ENCODE assay signal across 11 cellular contexts in genomic region chr5:56833325-56833724, GRCh38. TPM values are rescaled to one million over a fixed set of nuclear protein-coding genes. Genes with fewer than 3 reads are reported as not detected.
DNase-seq lines count a peak whose midpoint lies in the region; ATAC-seq and TF ChIP-seq lines count a peak whose summit lies in the region.
"Had no signal": no experiment of that assay in that cellular context is flagged by ENCODE, and none has a peak within 500 bp of the region (broad histone marks: within the 10 kb centered on the region; RNA-seq: fewer than 3 reads in every experiment).

No MANE protein-coding gene starts in this region.

- H3K9me2 ChIP-seq in OCI-LY1 (ENCODE audit: low read depth, low read length): no peaks in the 10 kb centered on the region

- no peaks in the 10 kb centered on the region for H3F3A ChIP-seq in OCI-LY1 (ENCODE audit: insufficient read depth, low read length)

- H3K9me3 ChIP-seq in BLaER1: no peaks in the 10 kb centered on the region
- H3K9me3 ChIP-seq in CD4-positive, alpha-beta memory T cell (ENCODE audit: control insufficient read depth in 1 of 2, low read length in 2 of 2): no peaks in the 10 kb centered on the region
- no peaks in the 10 kb centered on the region for H3K9me3 ChIP-seq in OCI-LY1 (ENCODE audit: low read length)

- H3K4me3 ChIP-seq in BLaER1 (no peak overlapping the region), OCI-LY1 (ENCODE audit: low read depth, low read length, poor library complexity, severe bottlenecking) (no peak overlapping the region)
- no peak overlapping the region for H3K4me3 ChIP-seq in CD4-positive, alpha-beta memory T cell (ENCODE audit: low read length in 2 of 2)

- peaks cover 0 to 6% of the 10 kb centered on the region in 2 donors for H3K36me3 Mint-ChIP-seq in CD4-positive, alpha-beta memory T cell
- H3K36me3 Mint-ChIP-seq in HFFc6 (ENCODE audit: low read depth): no peaks in the 10 kb centered on the region

- H3K4me2 ChIP-seq in BLaER1: peak overlapping the region; percentile 95
- peak overlapping the region; percentile 3; the same call in 1 of the 2 replicates for H3K4me2 ChIP-seq in OCI-LY1 (ENCODE audit: low read length)

- no peak overlapping the region for H3K9ac ChIP-seq in BLaER1
- H3K9ac ChIP-seq in OCI-LY1 (ENCODE audit: low read length): no peak overlapping the region

- H2AFZ ChIP-seq in OCI-LY1 (ENCODE audit: low read length): no peak overlapping the region

- H4K20me1 ChIP-seq in BLaER1 (peaks cover 100% of the 10 kb centered on the region), OCI-LY1 (ENCODE audit: insufficient read depth, low read length) (peaks cover 5% of the 10 kb centered on the region; the same call in 1 of the 2 replicates)

- peaks cover 100% of the 10 kb centered on the region for H3K79me2 ChIP-seq in OCI-LY1 (ENCODE audit: insufficient read depth, low read length)

- peak; percentile 20 for ATAC-seq in left lobe of liver

- CTCF ChIA-PET in CD4-positive, alpha-beta memory T cell (lab: Charles Lee; ENCODE audit: partially characterized antibody): interaction anchor here (0.9 to 6.3 kb wide), 4 partner anchors 25 to 562 kb away, joined by 3 to 190 read pairs (median 4); no protein-coding TSS in a partner anchor

- TF ChIP-seq CTCF in OCI-LY1 (IDR thresholded peaks at IDR 0.05; ENCODE audit: low read length) (no peak), HFFc6 (IDR thresholded peaks at IDR 0.05) (no peak)

- H3K27me3 Mint-ChIP-seq in CD4-positive, alpha-beta memory T cell: no peaks in the 10 kb centered on the region
- H3K27me3 Mint-ChIP-seq in HFFc6 (ENCODE audit: insufficient read depth): no peaks in the 10 kb centered on the region; the same call in 1 of the 2 replicates

- peak overlapping the region in 6 of 7 donors; percentile 38 to 95 (median 71) for H3K27ac Mint-ChIP-seq in CD4-positive, alpha-beta memory T cell
- no peak overlapping the region for H3K27ac Mint-ChIP-seq in HFFc6
- H3K27ac Mint-ChIP-seq: nephron progenitor cell had no signal

- H3K27me3 ChIP-seq in BLaER1: no peaks in the 10 kb centered on the region
- H3K27me3 ChIP-seq in CD4-positive, alpha-beta memory T cell (ENCODE audit: insufficient read depth, low read length): no peaks in the 10 kb centered on the region
- no peaks in the 10 kb centered on the region for H3K27me3 ChIP-seq in OCI-LY1 (ENCODE audit: insufficient read depth, low read length)

- H3K4me1 Mint-ChIP-seq in CD4-positive, alpha-beta memory T cell: peaks cover 78 to 99% (median 87%) of the 10 kb centered on the region in 4 donors
- H3K4me1 Mint-ChIP-seq in HFFc6 (ENCODE audit: low read depth): peaks cover 12% of the 10 kb centered on the region

- H3K27ac ChIP-seq in BLaER1 (no peak overlapping the region), OCI-LY1 (ENCODE audit: low read depth, low read length, poor library complexity, severe bottlenecking) (peak overlapping the region; percentile 4)
- H3K27ac ChIP-seq in CD4-positive, alpha-beta memory T cell (ENCODE audit: low read depth, low read length): no peak overlapping the region

- H3K36me3 ChIP-seq in BLaER1 (peaks cover 9% of the 10 kb centered on the region; the same call in 1 of the 2 replicates), OCI-LY1 (ENCODE audit: insufficient read depth, low read length) (no peaks in the 10 kb centered on the region)
- no peaks in the 10 kb centered on the region for H3K36me3 ChIP-seq in CD4-positive, alpha-beta memory T cell (ENCODE audit: insufficient read depth, low read length)

- H3K9me3 Mint-ChIP-seq in CD4-positive, alpha-beta memory T cell: no peaks in the 10 kb centered on the region
- H3K9me3 Mint-ChIP-seq in HFFc6: no peaks in the 10 kb centered on the region
- H3K9me3 Mint-ChIP-seq: nephron progenitor cell had no signal

- H3K4me1 ChIP-seq in BLaER1 (peaks cover 100% of the 10 kb centered on the region), OCI-LY1 (ENCODE audit: insufficient read depth, low read length, severe bottlenecking) (peaks cover 88% of the 10 kb centered on the region)
- H3K4me1 ChIP-seq in CD4-positive, alpha-beta memory T cell (ENCODE audit: insufficient read depth, low read length): peaks cover 98% of the 10 kb centered on the region

- POLR2A ChIA-PET in CD4-positive, alpha-beta memory T cell (lab: Charles Lee; ENCODE audit: partially characterized antibody): interaction anchor here (1.4 to 1.6 kb wide), 5 partner anchors 8 to 505 kb away, joined by 3 to 5 read pairs (median 4); no protein-coding TSS in a partner anchor

- DNase-seq in CD4-positive, alpha-beta memory T cell: no peak
- DNase-seq in left lobe of liver (ENCODE audit: low spot score) (no peak), HUDEP-2 (lab: John Stamatoyannopoulos, UW; ENCODE audit: unreplicated experiment in 76 of 76) (no peak), HFFc6 (no peak)
- DNase-seq in activated CD8-positive, alpha-beta memory T cell treated with anti-CD3 and anti-CD28 coated beads for 24 hours: no peak
- DNase-seq: DMS 273 treated with DMSO at 0.1 percent for 48 hours, NCI-H1105 treated with DMSO at 0.1 percent for 48 hours, nephron progenitor cell, small intestine had no signal

- H3K4me3 Mint-ChIP-seq in CD4-positive, alpha-beta memory T cell: peak overlapping the region; percentile 33 to 74 (median 44)
- no peak overlapping the region for H3K4me3 Mint-ChIP-seq in HFFc6
- H3K4me3 Mint-ChIP-seq: nephron progenitor cell had no signal

- intact Hi-C loops in CD4-positive, alpha-beta memory T cell (cut with micrococcal nuclease): loop anchor here (10.0 kb wide), 1 partner anchor 859 kb away; no protein-coding TSS in a partner anchor

RNA-seq across cellular contexts. Expression of gene MAP3K1, which starts 18.0 kb away (rescaled TPM):
- 100 to 1,000 TPM; 139 to 146 TPM for total RNA-seq in CD4-positive, alpha-beta memory T cell
- polyA plus RNA-seq in CD4-positive, alpha-beta memory T cell: 10 to 100 TPM; 41.6 to 79.8 TPM
- 5.8 TPM for total RNA-seq in left lobe of liver
- 1 to 10 TPM; 3.4 to 4.7 (median 3.7) TPM for total RNA-seq in HFFc6 (2021; fragmentation: NEBNext Ultra II Directional; extraction: Animal tissue kit (Norgen Biotek cat#: 25700))

Comparison
In these comparisons a context has a peak if more than half of its experiments do, and no peak if none do; other contexts are left out.
1. RNA of gene MAP3K1, which starts 18.0 kb away (total RNA-seq): 139 to 146 TPM in CD4-positive, alpha-beta memory T cell; 5.8 TPM in left lobe of liver (single experiment) and 3.4 to 4.7 TPM in HFFc6; every median in the first group is over 10 times any median in the second.